In genomic region chr5:123448017-123448617, GRCh38 we compare ENCODE assay signal across 10 cellular contexts. TPM values are rescaled to one million over a fixed set of nuclear protein-coding genes. Genes with fewer than 3 reads are reported as not detected.
DNase-seq lines count a peak whose midpoint lies in the region; ATAC-seq, FAIRE-seq and TF ChIP-seq lines count a peak whose summit lies in the region.
"Had no signal": no experiment of that assay in that cellular context is flagged by ENCODE, and none has a peak within 500 bp of the region (broad histone marks: within the 10 kb centered on the region; RNA-seq: fewer than 3 reads in every experiment).

No MANE protein-coding gene starts in this region.

- intact Hi-C loops in prostate gland (cut with DNase I) = no loop called here
- intact Hi-C loops in uterus (cut with DNase I; ENCODE audit: low total_unique reads) = no loop called here

- no peak overlapping the region for H3K27ac ChIP-seq in prostate gland
- H3K27ac ChIP-seq in uterus = no peak overlapping the region
- H3K27ac ChIP-seq: thyroid gland had no signal

- H3K4me3 ChIP-seq in prostate gland (no peak overlapping the region), uterus (no peak overlapping the region)
- H3K4me3 ChIP-seq: thyroid gland had no signal

- 68% methylated on average over 3 of the region's 3 CpGs for WGBS in prostate gland

- no peak for TF ChIP-seq CTCF in prostate gland (IDR thresholded peaks at IDR 0.05)
- TF ChIP-seq CTCF in uterus (IDR thresholded peaks at IDR 0.05) = no peak

- H3K27me3 ChIP-seq in prostate gland (replicated peaks; ENCODE audit: insufficient read depth) (no peaks in the 10 kb centered on the region), uterus (no peaks in the 10 kb centered on the region)
- H3K27me3 ChIP-seq: thyroid gland had no signal

- H3K36me3 ChIP-seq in prostate gland (no peaks in the 10 kb centered on the region), uterus (no peaks in the 10 kb centered on the region)
- H3K36me3 ChIP-seq: thyroid gland had no signal

- no peaks in the 10 kb centered on the region for H3K9me3 ChIP-seq in prostate gland
- H3K9me3 ChIP-seq in uterus = no peaks in the 10 kb centered on the region
- H3K9me3 ChIP-seq: thyroid gland had no signal

- H3K4me1 ChIP-seq in prostate gland (replicated peaks) (no peaks in the 10 kb centered on the region), uterus (no peaks in the 10 kb centered on the region)
- H3K4me1 ChIP-seq: thyroid gland had no signal

- ATAC-seq in GM18867 (IDR thresholded peaks at IDR 0.05; ENCODE audit: unreplicated experiment) = peak; percentile 81
- peak; percentile 89 for ATAC-seq in GM21381 (IDR thresholded peaks at IDR 0.05; ENCODE audit: unreplicated experiment)
- ATAC-seq in HG03108 (IDR thresholded peaks at IDR 0.05; ENCODE audit: unreplicated experiment) = peak; percentile 82

- TF ChIP-seq POLR2A in prostate gland (IDR thresholded peaks at IDR 0.05) (no peak), uterus (IDR thresholded peaks at IDR 0.05) (no peak)

- DNase-seq in prostate gland (ENCODE audit: low spot score) = no peak
- DNase-seq in uterus = no peak
- no peak for DNase-seq in NCI-H146 treated with DMSO at 0.1 percent for 48 hours (lab: John Stamatoyannopoulos, UW; ENCODE audit: unreplicated experiment)
- DNase-seq: RPMI8226, thyroid gland had no signal

- peak; percentile 85 for FAIRE-seq in colon (lab: Jason Lieb, UNC)
- FAIRE-seq: endometrium had no signal

RNA-seq across cellular contexts. Expression of gene CEP120, which starts 24.9 kb away (rescaled TPM):
- total RNA-seq in prostate gland (10 to 100 TPM; 14.5 to 37.5 TPM), uterus (10 to 100 TPM; 18.2 to 55.8 (median 41.0) TPM)
